34 cellular contexts compared by ENCODE assay signal in the genomic region with DNA sequence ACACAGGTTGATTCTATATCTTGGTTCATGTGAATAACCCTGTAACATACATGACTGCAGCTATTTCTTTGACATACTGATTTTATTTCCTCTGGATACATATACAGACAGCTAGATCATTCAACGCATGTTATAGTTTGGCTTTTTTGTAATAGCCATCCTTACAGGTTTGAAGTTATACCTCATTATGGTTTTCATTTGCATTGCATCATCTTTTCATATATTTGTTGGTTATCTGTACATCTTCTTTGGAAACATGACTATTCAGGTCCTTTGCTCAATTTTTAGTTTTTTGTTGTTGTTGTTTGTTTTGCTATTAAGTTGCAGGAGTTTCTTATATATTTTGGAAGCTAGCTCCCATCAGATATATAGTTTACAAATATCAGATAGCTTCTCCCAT.
DNase-seq lines count a peak whose midpoint lies in the region; ATAC-seq, FAIRE-seq and TF ChIP-seq lines count a peak whose summit lies in the region.
"Had no signal": no experiment of that assay in that cellular context is flagged by ENCODE, and none has a peak within 500 bp of the region (broad histone marks: within the 10 kb centered on the region; RNA-seq: fewer than 3 reads in every experiment).

No MANE protein-coding gene starts in this region.

- no peak overlapping the region for H3K14ac ChIP-seq in IMR-90 (replicated peaks; ENCODE audit: low read depth, low read length)

- no peaks in the 10 kb centered on the region for H4K20me1 ChIP-seq in HepG2 (ENCODE audit: insufficient read depth, low read length)
- no peaks in the 10 kb centered on the region for H4K20me1 ChIP-seq in IMR-90 (ENCODE audit: insufficient read depth, low read length)
- H4K20me1 ChIP-seq in K562 (replicated peaks; ENCODE audit: control insufficient read depth, insufficient read depth, low read length): no peaks in the 10 kb centered on the region
- H4K20me1 ChIP-seq: BLaER1; BLaER1 treated with 17β-estradiol and CSF1 and Interleukin-3, amounts not matched to agents 10 nM and 100 nM had no signal

- no peak overlapping the region for H2BK20ac ChIP-seq in IMR-90 (ENCODE audit: low read depth, low read length)

- no peaks in the 10 kb centered on the region for H3K79me2 ChIP-seq in HepG2 (ENCODE audit: insufficient read depth, low read length)
- H3K79me2 ChIP-seq in K562 (ENCODE audit: control insufficient read depth, insufficient read depth, low read length): no peaks in the 10 kb centered on the region

- no peak overlapping the region for H2AFZ ChIP-seq in HepG2 (ENCODE audit: low read length)
- no peak overlapping the region for H2AFZ ChIP-seq in IMR-90 (replicated peaks; ENCODE audit: low read length, poor library complexity)
- H2AFZ ChIP-seq in K562 (ENCODE audit: low read depth, low read length): no peak overlapping the region

- H3K56ac ChIP-seq in IMR-90 (ENCODE audit: extremely low read depth, insufficient read depth, low read length): no peak overlapping the region

- H2AK5ac ChIP-seq in IMR-90 (ENCODE audit: low read depth, low read length): no peak overlapping the region

- H3K79me1 ChIP-seq in IMR-90 (ENCODE audit: low read depth in 1 of 2, low read length in 2 of 2): no peaks in the 10 kb centered on the region

- POLR2A ChIA-PET in HepG2 (lab: Yijun Ruan, JAX): no interaction called here
- POLR2A ChIA-PET in IMR-90 (lab: Charles Lee; ENCODE audit: unreplicated experiment): no interaction called here
- POLR2A ChIA-PET in K562 (lab: Yijun Ruan, JAX): interaction anchor here (0.7 kb wide), 1 partner anchor 743 kb away, joined by 3 read pairs; no protein-coding TSS in a partner anchor

- H3K4me2 ChIP-seq in HepG2 (ENCODE audit: low read depth, low read length) (no peak overlapping the region), IMR-90 (ENCODE audit: low read depth, low read length) (no peak overlapping the region), K562 (ENCODE audit: insufficient read depth, low read length) (no peak overlapping the region)
- H3K4me2 ChIP-seq: A549; BLaER1; BLaER1 treated with 17β-estradiol and CSF1 and Interleukin-3, amounts not matched to agents 10 nM and 100 nM had no signal

- H3K4me3 ChIP-seq in HepG2 (replicated peaks in 1 of 3; ENCODE audit: insufficient read depth in 1 of 3, low read depth in 2 of 3, low read length in 3 of 3): no peak overlapping the region
- no peak overlapping the region for H3K4me3 ChIP-seq in right lobe of liver
- no peak overlapping the region for H3K4me3 ChIP-seq in IMR-90 (ENCODE audit: insufficient read depth, low read depth, low read length)
- no peak overlapping the region for H3K4me3 ChIP-seq in K562
- no peak overlapping the region for H3K4me3 ChIP-seq in ovary
- H3K4me3 ChIP-seq: A549; BLaER1; BLaER1 treated with 17β-estradiol and CSF1 and Interleukin-3, amounts not matched to agents 10 nM and 100 nM had no signal

- WGBS in HepG2 (ENCODE audit: low lambda C conversion rate): 4% methylated on average over 1 of the region's 1 CpG
- WGBS in right lobe of liver (ENCODE audit: insufficient coverage, low coverage, low lambda C conversion rate, missing lambda C conversion rate): 67% methylated on average over 1 of the region's 1 CpG
- WGBS in IMR-90 (ENCODE audit: extremely low coverage in 2 of 2, insufficient read length in 1 of 2), 2 experiments: no CpG with 5 or more reads among the region's 1 CpG
- WGBS in K562 (ENCODE audit: insufficient coverage, low coverage, missing lambda C conversion rate): 9% methylated on average over 1 of the region's 1 CpG
- WGBS in ovary, 3 donors: 91 to 95% (median 94%) methylated on average over 1 of the region's 1 CpG

- intact Hi-C loops in HepG2 (cut with micrococcal nuclease; ENCODE audit: unreplicated experiment): no loop called here
- intact Hi-C loops in right lobe of liver (cut with DNase I): no loop called here
- intact Hi-C loops in IMR-90 (cut with micrococcal nuclease): no loop called here
- intact Hi-C loops in K562 (cut with micrococcal nuclease): no loop called here
- intact Hi-C loops in ovary (cut with DNase I): loop anchor here in 1 of 4 donors (2.0 kb wide), 1 partner anchor 79 kb away; no protein-coding TSS in a partner anchor

- no peak overlapping the region for H3K23ac ChIP-seq in IMR-90 (ENCODE audit: low read depth, low read length)

- DNase-seq in HepG2 (ENCODE audit: low spot score) (no peak), right lobe of liver (no peak), D721Med (ENCODE audit: insufficient read length, low spot score) (no peak), IMR-90 (no peak), K562 (ENCODE audit: extremely low read depth in 1 of 4, low spot score in 3 of 4) (no peak), ovary (no peak), superior temporal gyrus (ENCODE audit: extremely low spot score) (no peak), SHP77 treated with DMSO at 0.1 percent for 48 hours (lab: John Stamatoyannopoulos, UW) (no peak)
- DNase-seq: 8988T; ACHN; AML-193; BE2C; C1 segment of cervical spinal cord; Caco-2; Calu3; CD4-positive, alpha-beta memory T cell; CD4-positive, alpha-beta T cell; CD4-positive, CD25-positive, alpha-beta regulatory T cell; CD8-positive, alpha-beta memory T cell; CD8-positive, alpha-beta T cell; COR-L47; DMS 273 treated with DMSO at 0.1 percent for 48 hours; DMS153; DMS53; DMS79; DMS79 treated with DMSO at 0.1 percent for 48 hours; DND-41; EL had no signal

- no peak overlapping the region for H4K8ac ChIP-seq in IMR-90 (ENCODE audit: low read depth in 2 of 2, low read length in 2 of 2)

- FAIRE-seq in HepG2 (lab: Jason Lieb, UNC) (no peak), D721Med (lab: Jason Lieb, UNC) (peak; percentile 100), K562 (lab: Jason Lieb, UNC) (no peak)
- FAIRE-seq: A204.1, A549 had no signal

- TF ChIP-seq RAD21 in HepG2 (CRISPR knock-in tag; IDR thresholded peaks at IDR 0.05) (no peak), IMR-90 (IDR thresholded peaks at IDR 0.05; ENCODE audit: low read length) (no peak), K562 (CRISPR knock-in tag; conservative IDR thresholded peaks at IDR 0.05 in 1 of 2, IDR thresholded peaks at IDR 0.05 in 1 of 2) (no peak)

- in situ Hi-C loops in HepG2 (cut with HindIII; ENCODE audit: extremely low pct_ligation_motif_present, low pct_unique_long_range_greater_than_20kb) (loop anchor here (10.0 kb wide), 1 partner anchor 379 kb away; no protein-coding TSS in a partner anchor), IMR-90 (cut with MboI; ENCODE audit: low sequenced_read_pairs) (no loop called here), K562 (cut with MboI) (no loop called here)

- no peaks in the 10 kb centered on the region for H3K27me3 ChIP-seq in HepG2 (ENCODE audit: control insufficient read depth in 1 of 2, insufficient read depth in 2 of 2, low read length in 2 of 2)
- H3K27me3 ChIP-seq in right lobe of liver: no peaks in the 10 kb centered on the region
- no peaks in the 10 kb centered on the region for H3K27me3 ChIP-seq in IMR-90 (ENCODE audit: control insufficient read depth, insufficient read depth, low read length)
- no peaks in the 10 kb centered on the region for H3K27me3 ChIP-seq in K562 (ENCODE audit: control insufficient read depth in 2 of 2, insufficient read depth in 2 of 2, low read length in 2 of 2)
- H3K27me3 ChIP-seq in ovary: no peaks in the 10 kb centered on the region
- H3K27me3 ChIP-seq: BE2C; BLaER1; BLaER1 treated with 17β-estradiol and CSF1 and Interleukin-3, amounts not matched to agents 10 nM and 100 nM had no signal

- H3K27ac ChIP-seq in HepG2 (ENCODE audit: extremely low read length, insufficient read depth, low read length) (no peak overlapping the region), right lobe of liver (no peak overlapping the region), IMR-90 (ENCODE audit: insufficient read depth, low read length) (no peak overlapping the region), K562 (ENCODE audit: extremely low read depth, low read depth, low read length) (no peak overlapping the region), ovary (no peak overlapping the region)
- H3K27ac ChIP-seq: 22Rv1; A549; BLaER1; BLaER1 treated with 17β-estradiol and CSF1 and Interleukin-3, amounts not matched to agents 10 nM and 100 nM; C4-2B had no signal

- no peak for TF ChIP-seq EP300 in HepG2 (IDR thresholded peaks at IDR 0.05; ENCODE audit: low read depth in 2 of 2, low read length in 2 of 2)
- no peak for TF ChIP-seq EP300 in HepG2 (CRISPR knock-in tag; IDR thresholded peaks at IDR 0.05; ENCODE audit: borderline replicate concordance)
- no peak for TF ChIP-seq EP300 in K562 (IDR thresholded peaks at IDR 0.05; ENCODE audit: low read length)
- no peak for TF ChIP-seq EP300 in ovary (IDR thresholded peaks at IDR 0.05)

- TF ChIP-seq CTCF in HepG2 (CRISPR knock-in tag; IDR thresholded peaks at IDR 0.05): no peak
- TF ChIP-seq CTCF in right lobe of liver (IDR thresholded peaks at IDR 0.05): no peak
- no peak for TF ChIP-seq CTCF in D721Med (IDR thresholded peaks at IDR 0.05; ENCODE audit: insufficient read depth, missing control alignments)
- TF ChIP-seq CTCF in IMR-90 (conservative IDR thresholded peaks at IDR 0.05; ENCODE audit: low read depth, low read length): no peak
- TF ChIP-seq CTCF in K562 (IDR thresholded peaks at IDR 0.05 in 2 of 3, conservative IDR thresholded peaks at IDR 0.05 in 1 of 3; ENCODE audit: insufficient read depth in 2 of 3, low read depth in 1 of 3, low read length in 3 of 3): no peak
- no peak for TF ChIP-seq CTCF in ovary (IDR thresholded peaks at IDR 0.05)

- H4K91ac ChIP-seq in IMR-90 (ENCODE audit: insufficient read depth, low read depth, low read length): no peak overlapping the region

- H3K4me1 ChIP-seq in HepG2 (ENCODE audit: insufficient read depth, low read length) (no peaks in the 10 kb centered on the region), right lobe of liver (no peaks in the 10 kb centered on the region), IMR-90 (ENCODE audit: control insufficient read depth, insufficient read depth, low read length) (no peaks in the 10 kb centered on the region), K562 (replicated peaks in 1 of 2; ENCODE audit: control insufficient read depth in 2 of 2, insufficient read depth in 2 of 2, low read length in 2 of 2) (no peaks in the 10 kb centered on the region), ovary (ENCODE audit: insufficient read depth) (no peaks in the 10 kb centered on the region)
- H3K4me1 ChIP-seq: A549; BE2C; BLaER1; BLaER1 treated with 17β-estradiol and CSF1 and Interleukin-3, amounts not matched to agents 10 nM and 100 nM; Caco-2 had no signal

- dilution Hi-C loops in IMR-90 (cut with HindIII; ENCODE audit: low sequenced_read_pairs, unreplicated experiment): no loop called here

- H2BK15ac ChIP-seq in IMR-90 (ENCODE audit: low read depth, low read length): no peak overlapping the region

- H3K18ac ChIP-seq in IMR-90 (ENCODE audit: low read depth, low read length): no peak overlapping the region

- ATAC-seq in HepG2 (no peak), right lobe of liver (no peak), IMR-90 (ENCODE audit: low read depth) (no peak), K562 (no peak)
- ATAC-seq: A549; CD8-positive, alpha-beta T cell had no signal

- no peak overlapping the region for H2BK5ac ChIP-seq in IMR-90 (ENCODE audit: low read depth, low read length, poor library complexity, severe bottlenecking)

- H3K9me3 ChIP-seq in HepG2 (ENCODE audit: low read length) (no peaks in the 10 kb centered on the region), right lobe of liver (no peaks in the 10 kb centered on the region), IMR-90 (ENCODE audit: control insufficient read depth, insufficient read depth, low read length) (no peaks in the 10 kb centered on the region; the same call in 1 of the 2 replicates), K562 (replicated peaks; ENCODE audit: control insufficient read depth, insufficient read depth, low read depth, low read length) (no peaks in the 10 kb centered on the region), ovary (no peaks in the 10 kb centered on the region)
- H3K9me3 ChIP-seq: A549; BE2C; BLaER1; BLaER1 treated with 17β-estradiol and CSF1 and Interleukin-3, amounts not matched to agents 10 nM and 100 nM; Caco-2 had no signal

- H3K9me1 ChIP-seq in IMR-90 (ENCODE audit: insufficient read depth, low read length): no peaks in the 10 kb centered on the region
- H3K9me1 ChIP-seq in K562 (ENCODE audit: control insufficient read depth, insufficient read depth, low read length): no peaks in the 10 kb centered on the region

- H2BK120ac ChIP-seq in IMR-90 (ENCODE audit: low read depth, low read length): no peak overlapping the region

- BruUV-seq in HepG2 (replicated peaks; lab: Mats Ljungman, UMichigan) (no TSS peak), IMR-90 (replicated peaks; lab: Mats Ljungman, UMichigan) (no TSS peak), K562 (replicated peaks; lab: Mats Ljungman, UMichigan) (no TSS peak)

- CTCF ChIA-PET in HepG2 (lab: Yijun Ruan, JAX; ENCODE audit: low intra/inter-chr PET ratio, low total read pairs): no interaction called here
- CTCF ChIA-PET in IMR-90 (lab: Yijun Ruan, JAX): no interaction called here
- CTCF ChIA-PET in K562 (lab: Yijun Ruan, JAX; ENCODE audit: low intra/inter-chr PET ratio): no interaction called here

- H3K36me3 ChIP-seq in HepG2 (replicated peaks in 1 of 2; ENCODE audit: control insufficient read depth in 1 of 2, insufficient read depth in 2 of 2, low read length in 2 of 2) (no peaks in the 10 kb centered on the region), right lobe of liver (no peaks in the 10 kb centered on the region), IMR-90 (ENCODE audit: control insufficient read depth, insufficient read depth, low read length) (no peaks in the 10 kb centered on the region), K562 (ENCODE audit: control insufficient read depth, insufficient read depth, low read length) (no peaks in the 10 kb centered on the region), ovary (no peaks in the 10 kb centered on the region)
- H3K36me3 ChIP-seq: BE2C; BLaER1; BLaER1 treated with 17β-estradiol and CSF1 and Interleukin-3, amounts not matched to agents 10 nM and 100 nM had no signal

- H3K4ac ChIP-seq in IMR-90 (ENCODE audit: low read depth, low read length): no peak overlapping the region

- no peak overlapping the region for H4K5ac ChIP-seq in IMR-90 (ENCODE audit: low read depth, low read length)

- no peak overlapping the region for H3K9ac ChIP-seq in HepG2 (ENCODE audit: insufficient read depth, low read depth, low read length)
- H3K9ac ChIP-seq in IMR-90 (ENCODE audit: low read depth, low read length): no peak overlapping the region
- H3K9ac ChIP-seq in K562 (ENCODE audit: insufficient read depth in 1 of 2, low read depth in 2 of 2, low read length in 2 of 2): no peak overlapping the region
- H3K9ac ChIP-seq: BLaER1; BLaER1 treated with 17β-estradiol and CSF1 and Interleukin-3, amounts not matched to agents 10 nM and 100 nM had no signal

- no peak overlapping the region for H2AK9ac ChIP-seq in IMR-90 (replicated peaks; ENCODE audit: low read depth, low read length, poor library complexity)

- TF ChIP-seq POLR2A in HepG2 (IDR thresholded peaks at IDR 0.05; ENCODE audit: insufficient read depth in 1 of 2, low read depth in 2 of 2, low read length in 2 of 2): no peak
- no peak for TF ChIP-seq POLR2A in right lobe of liver (IDR thresholded peaks at IDR 0.05)
- TF ChIP-seq POLR2A in IMR-90 (IDR thresholded peaks at IDR 0.05; ENCODE audit: low read depth, low read length): no peak
- no peak for TF ChIP-seq POLR2A in K562 (conservative IDR thresholded peaks at IDR 0.05)
- no peak for TF ChIP-seq POLR2A in ovary (IDR thresholded peaks at IDR 0.05)
